In the genomic region with DNA sequence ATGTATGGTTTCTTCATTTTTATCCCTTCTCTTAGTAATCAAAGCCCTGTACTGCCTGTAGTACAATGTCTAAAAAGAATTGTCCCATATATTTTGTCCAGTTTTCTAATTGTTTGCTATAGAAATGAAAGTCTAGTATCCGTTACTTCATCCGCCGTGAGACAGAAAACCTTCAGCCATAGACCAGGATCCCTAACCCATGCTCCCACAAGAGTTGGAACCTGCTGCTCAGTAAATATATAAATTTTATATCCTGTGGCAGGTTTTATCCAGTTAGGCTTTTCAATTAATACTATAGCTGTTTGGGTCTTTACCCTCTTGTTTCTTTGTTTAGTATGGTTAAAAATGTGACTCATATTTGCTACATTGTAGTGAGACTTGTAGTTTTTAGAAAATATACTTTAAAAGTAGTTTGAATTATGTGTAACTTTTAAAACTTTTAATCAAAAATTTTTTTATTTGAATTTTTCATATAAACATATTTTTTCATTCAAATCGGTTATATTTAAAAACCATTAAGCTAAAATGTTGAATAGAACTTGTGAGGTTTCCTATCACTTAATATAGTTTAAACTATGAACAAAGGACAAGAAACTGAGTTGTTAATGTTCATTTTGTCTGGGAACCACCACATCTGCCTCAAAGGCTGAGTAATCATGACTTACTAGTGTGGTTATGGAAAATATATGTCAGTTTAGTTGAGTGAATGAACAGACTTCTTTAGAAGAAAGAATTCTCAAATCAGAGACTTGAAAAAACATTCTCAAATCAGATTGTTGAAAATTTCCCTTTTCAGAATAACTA, we compare ENCODE assay signal across 1 cellular context.
TF ChIP-seq lines count a peak whose summit lies in the region.

No MANE protein-coding gene starts in this region.

TF ChIP-seq in A549, 52 proteins besides CTCF, POLR2A, EP300 and RAD21 (continued from another document):
- no peak for TF ChIP-seq REST (IDR thresholded peaks at IDR 0.05)
- TF ChIP-seq PHF8 (IDR thresholded peaks at IDR 0.05; ENCODE audit: borderline replicate concordance, low read depth), result no peak
- TF ChIP-seq USF2 (IDR thresholded peaks at IDR 0.05), result no peak
- no peak; the same call in 1 of the 2 replicates for TF ChIP-seq HOXB5 (CRISPR knock-in tag; IDR thresholded peaks at IDR 0.05)
- TF ChIP-seq, protein P1, sequence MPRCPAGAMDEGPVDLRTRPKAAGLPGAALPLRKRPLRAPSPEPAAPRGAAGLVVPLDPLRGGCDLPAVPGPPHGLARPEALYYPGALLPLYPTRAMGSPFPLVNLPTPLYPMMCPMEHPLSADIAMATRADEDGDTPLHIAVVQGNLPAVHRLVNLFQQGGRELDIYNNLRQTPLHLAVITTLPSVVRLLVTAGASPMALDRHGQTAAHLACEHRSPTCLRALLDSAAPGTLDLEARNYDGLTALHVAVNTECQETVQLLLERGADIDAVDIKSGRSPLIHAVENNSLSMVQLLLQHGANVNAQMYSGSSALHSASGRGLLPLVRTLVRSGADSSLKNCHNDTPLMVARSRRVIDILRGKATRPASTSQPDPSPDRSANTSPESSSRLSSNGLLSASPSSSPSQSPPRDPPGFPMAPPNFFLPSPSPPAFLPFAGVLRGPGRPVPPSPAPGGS (IDR thresholded peaks at IDR 0.05), result no peak
- no peak for TF ChIP-seq GATA3 (IDR thresholded peaks at IDR 0.05; ENCODE audit: borderline replicate concordance)
- TF ChIP-seq JUN (IDR thresholded peaks at IDR 0.05), result no peak
- no peak for TF ChIP-seq CEBPB (IDR thresholded peaks at IDR 0.05)
- no peak for TF ChIP-seq MYC (IDR thresholded peaks at IDR 0.05; ENCODE audit: borderline replicate concordance, low read length)
- TF ChIP-seq RFX5 (IDR thresholded peaks at IDR 0.05), result no peak
- TF ChIP-seq KDM5A (IDR thresholded peaks at IDR 0.05), result no peak
